Comparison of ENCODE assay signal across 8 cellular contexts in the genomic region with DNA sequence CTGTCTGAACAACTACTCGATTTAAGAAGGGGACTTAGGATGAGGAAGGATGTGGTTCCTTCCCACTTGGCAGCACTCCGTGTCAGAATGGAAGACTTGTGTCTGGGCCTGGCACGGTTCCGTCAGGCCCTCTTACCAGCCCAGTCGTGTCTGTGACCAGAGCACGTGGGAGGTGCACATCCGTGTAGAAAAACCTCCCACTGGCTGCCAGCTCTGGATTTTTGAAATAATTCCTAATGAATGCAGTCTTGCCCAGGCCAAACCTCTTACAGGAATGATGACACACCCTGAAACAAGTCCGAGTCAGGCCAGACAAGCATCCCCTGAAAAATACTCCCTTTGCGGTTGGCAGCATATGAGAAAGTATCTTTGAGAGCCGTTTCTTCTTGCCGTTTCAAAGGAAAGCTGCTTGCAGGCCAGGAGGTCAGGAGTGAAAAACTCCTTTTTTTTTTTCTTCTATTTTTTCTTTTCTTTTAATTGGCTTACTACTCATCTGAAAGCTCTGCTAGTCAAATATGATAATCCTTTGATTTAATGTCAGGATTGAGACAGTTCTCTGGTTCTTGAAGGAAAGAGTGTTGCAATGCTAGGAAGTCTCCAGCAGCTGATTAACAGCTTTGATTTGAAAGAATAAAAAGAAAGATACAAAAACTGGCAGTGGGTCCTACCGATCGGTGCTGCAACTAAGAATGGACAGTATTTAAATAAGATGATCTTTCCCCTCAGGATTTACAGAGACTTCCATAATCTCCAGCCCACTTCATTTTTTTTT. TPM values are rescaled to one million over a fixed set of nuclear protein-coding genes. Genes with fewer than 3 reads are reported as not detected.
DNase-seq lines count a peak whose midpoint lies in the region; ATAC-seq and TF ChIP-seq lines count a peak whose summit lies in the region.

No MANE protein-coding gene starts in this region.

- H3K27me3 Mint-ChIP-seq in CD4-positive, alpha-beta memory T cell: no peaks in the 10 kb centered on the region

- H3K27ac Mint-ChIP-seq in CD4-positive, alpha-beta memory T cell: no peak overlapping the region

- H4K20me1 ChIP-seq in osteoblast (ENCODE audit: insufficient read depth, low read length): no peaks in the 10 kb centered on the region

- no peaks in the 10 kb centered on the region for H3K9me3 ChIP-seq in osteoblast (ENCODE audit: low read depth, low read length)
- no peaks in the 10 kb centered on the region for H3K9me3 ChIP-seq in CD4-positive, alpha-beta memory T cell (ENCODE audit: control insufficient read depth in 1 of 2, low read length in 2 of 2)

- peaks cover 23 to 45% (median 27%) of the 10 kb centered on the region in 4 donors for H3K4me1 Mint-ChIP-seq in CD4-positive, alpha-beta memory T cell

- ATAC-seq in GM21619 (IDR thresholded peaks at IDR 0.05; ENCODE audit: unreplicated experiment) (no peak), GM18858 (IDR thresholded peaks at IDR 0.05; ENCODE audit: unreplicated experiment) (no peak), GM18870 (IDR thresholded peaks at IDR 0.05; ENCODE audit: unreplicated experiment) (no peak)

- H3K4me3 Mint-ChIP-seq in CD4-positive, alpha-beta memory T cell: no peak overlapping the region

- H3K36me3 ChIP-seq in osteoblast (ENCODE audit: insufficient read depth, low read length): no peaks in the 10 kb centered on the region
- H3K36me3 ChIP-seq in CD4-positive, alpha-beta memory T cell (ENCODE audit: insufficient read depth, low read length): no peaks in the 10 kb centered on the region

- DNase-seq in Ammon's horn (ENCODE audit: low spot score) (peak; percentile 90), RWPE1 (ENCODE audit: low spot score) (peak; percentile 94), fibroblast of pulmonary artery (ENCODE audit: low read depth) (peak; percentile 96), osteoblast (ENCODE audit: insufficient read length, low spot score, missing footprints) (peak; percentile 88)
- DNase-seq in CD4-positive, alpha-beta memory T cell: no peak

- H3K4me2 ChIP-seq in osteoblast (ENCODE audit: insufficient read depth, low read length): peak overlapping the region; percentile 53

- H3K4me3 ChIP-seq in fibroblast of pulmonary artery (replicated peaks; ENCODE audit: low read depth, low read length) (peak overlapping the region; percentile 17), osteoblast (ENCODE audit: insufficient read depth, low read length) (no peak overlapping the region)
- H3K4me3 ChIP-seq in CD4-positive, alpha-beta memory T cell (ENCODE audit: low read length in 2 of 2): no peak overlapping the region

- H2AFZ ChIP-seq in osteoblast (ENCODE audit: low read length): peak overlapping the region; percentile 81

- peaks cover 2 to 16% of the 10 kb centered on the region in 2 donors for H3K36me3 Mint-ChIP-seq in CD4-positive, alpha-beta memory T cell

- no peaks in the 10 kb centered on the region for H3K9me3 Mint-ChIP-seq in CD4-positive, alpha-beta memory T cell

- CTCF ChIA-PET in RWPE1 (lab: Yijun Ruan, JAX): interaction anchor here (0.6 to 0.7 kb wide), 2 partner anchors 242 to 316 kb away, joined by 3 to 6 read pairs; no protein-coding TSS in a partner anchor
- CTCF ChIA-PET in CD4-positive, alpha-beta memory T cell (lab: Charles Lee; ENCODE audit: partially characterized antibody): interaction anchor here (1.2 kb wide), 1 partner anchor 20 kb away, joined by 3 read pairs; no protein-coding TSS in a partner anchor

- intact Hi-C loops in CD4-positive, alpha-beta memory T cell (cut with micrococcal nuclease): no loop called here

- no peaks in the 10 kb centered on the region for H3K27me3 ChIP-seq in osteoblast (ENCODE audit: insufficient read depth, low read length)
- no peaks in the 10 kb centered on the region for H3K27me3 ChIP-seq in CD4-positive, alpha-beta memory T cell (ENCODE audit: insufficient read depth, low read length)

- H3K4me1 ChIP-seq in osteoblast (ENCODE audit: insufficient read depth, low read length): peaks cover 22% of the 10 kb centered on the region
- H3K4me1 ChIP-seq in CD4-positive, alpha-beta memory T cell (ENCODE audit: insufficient read depth, low read length): peaks cover 8% of the 10 kb centered on the region

- H3K27ac ChIP-seq in RWPE1 (peak overlapping the region; percentile 86), osteoblast (ENCODE audit: low read depth, low read length) (peak overlapping the region; percentile 93)
- H3K27ac ChIP-seq in CD4-positive, alpha-beta memory T cell (ENCODE audit: low read depth, low read length): no peak overlapping the region

- TF ChIP-seq CTCF in RWPE1 (conservative IDR thresholded peaks at IDR 0.05; ENCODE audit: low read depth) (no peak), fibroblast of pulmonary artery (IDR thresholded peaks at IDR 0.05; ENCODE audit: low read length, missing control alignments) (no peak), osteoblast (IDR thresholded peaks at IDR 0.05; ENCODE audit: extremely low read depth, low read depth, low read length) (no peak)

- POLR2A ChIA-PET in RWPE1 (lab: Yijun Ruan, JAX; ENCODE audit: low non-redundant PET): interaction anchor here (1.2 kb wide), 1 partner anchor 20 kb away, joined by 3 read pairs; no protein-coding TSS in a partner anchor
- POLR2A ChIA-PET in CD4-positive, alpha-beta memory T cell (lab: Charles Lee; ENCODE audit: partially characterized antibody): no interaction called here

- H3K79me2 ChIP-seq in osteoblast (ENCODE audit: insufficient read depth, low read length): peaks cover 12% of the 10 kb centered on the region

RNA-seq across cellular contexts. Expression of a gene that starts 19.8 kb away (rescaled TPM):
- 14.7 and 14.8 TPM in 2 replicates for total RNA-seq in osteoblast
- 10 to 100 TPM; 11.0 to 14.6 TPM for total RNA-seq in CD4-positive, alpha-beta memory T cell
- polyA plus RNA-seq in CD4-positive, alpha-beta memory T cell: 1 to 10 TPM; 4.1 to 5.4 TPM

Comparison
In these comparisons a context has a peak if more than half of its experiments do, and no peak if none do; other contexts are left out.
1. DNase-seq: peak in Ammon's horn (single experiment), RWPE1 (single experiment), fibroblast of pulmonary artery (single experiment) and osteoblast (single experiment); none in CD4-positive, alpha-beta memory T cell (0 of 5).